Comparison of ENCODE assay signal across 9 cellular contexts in genomic region chr2:72892506-72893173, GRCh38. TPM values are rescaled to one million over a fixed set of nuclear protein-coding genes. Genes with fewer than 3 reads are reported as not detected.
DNase-seq lines count a peak whose midpoint lies in the region; ATAC-seq, FAIRE-seq and TF ChIP-seq lines count a peak whose summit lies in the region.
"Had no signal": no experiment of that assay in that cellular context is flagged by ENCODE, and none has a peak within 500 bp of the region (broad histone marks: within the 10 kb centered on the region; RNA-seq: fewer than 3 reads in every experiment).

No MANE protein-coding gene starts in this region.

- no peaks in the 10 kb centered on the region for H4K20me1 ChIP-seq in GM12878 (ENCODE audit: control insufficient read depth, insufficient read depth)

- H3K4me2 ChIP-seq in GM12878 (ENCODE audit: control insufficient read depth, insufficient read depth): no peak overlapping the region

- intact Hi-C loops in GM12878 (cut with micrococcal nuclease; ENCODE audit: unreplicated experiment): loop anchor here (1.0 to 5.0 kb wide), 6 partner anchors 24 to 285 kb away; partner anchors contain the start of genes EMX1 and SFXN5
- intact Hi-C loops in spleen (cut with DNase I; ENCODE audit: low total_unique reads): loop anchor here (5.0 kb wide), 1 partner anchor 270 kb away; no protein-coding TSS in a partner anchor

- peak; percentile 86 for ATAC-seq in GM12878

- DNase-seq in NCI-H524 (lab: John Stamatoyannopoulos, UW): peak; percentile 15 to 73
- DNase-seq in NCI-H524 treated with DMSO at 0.1 percent for 48 hours (lab: John Stamatoyannopoulos, UW): no peak
- no peak for DNase-seq in HFF-Myc (ENCODE audit: extremely low read depth, low read depth)
- peak; percentile 60 for DNase-seq in MV-4-11 (lab: John Stamatoyannopoulos, UW)
- peak in 3 of 5 experiments; percentile 15 to 69 (median 39) for DNase-seq in T-helper 2 cell
- no peak for DNase-seq in GM12878 (ENCODE audit: low read depth, low spot score)
- DNase-seq in iPS-NIHi11 (ENCODE audit: low spot score): peak; percentile 77
- peak; percentile 88 for DNase-seq in spleen

- H3K9ac ChIP-seq in GM12878 (ENCODE audit: control insufficient read depth, insufficient read depth, low read length): no peak overlapping the region

- FAIRE-seq in GM12878 (lab: Jason Lieb, UNC): no peak
- FAIRE-seq: frontal cortex had no signal

- POLR2A ChIA-PET in GM12878 (lab: Charles Lee): interaction anchor here (0.6 to 4.5 kb wide), 3 partner anchors 24 to 81 kb away, joined by 3 to 42 read pairs (median 3); partner anchors contain the start of gene EMX1

- TF ChIP-seq EP300 in GM12878 (IDR thresholded peaks at IDR 0.05; ENCODE audit: borderline replicate concordance in 1 of 2, control insufficient read depth in 1 of 2, low read depth in 2 of 2, low read length in 2 of 2): no peak

- TF ChIP-seq POLR2A in GM12878 (IDR thresholded peaks at IDR 0.05; ENCODE audit: low read depth, low read length) (no peak), spleen (IDR thresholded peaks at IDR 0.05) (no peak)

- RAD21 ChIA-PET in GM12878 (lab: Charles Lee; ENCODE audit: unreplicated experiment): interaction anchor here (0.7 to 6.7 kb wide), 16 partner anchors 24 to 320 kb away, joined by 3 to 182 read pairs (median 7); partner anchors contain the start of gene EMX1

- in situ Hi-C loops in GM12878 (cut with MboI): loop anchor here (5.0 kb wide), 2 partner anchors 80 to 285 kb away; no protein-coding TSS in a partner anchor

- CTCF ChIA-PET in GM12878 (lab: Yijun Ruan, JAX): interaction anchor here (0.6 to 14.3 kb wide), 35 partner anchors 10 to 474 kb away, joined by 3 to 437 read pairs (median 7); partner anchors contain the start of genes EMX1, SFXN5 and SMYD5

- H2AFZ ChIP-seq in GM12878 (ENCODE audit: control insufficient read depth, low read depth, low read length): no peak overlapping the region

- SMC1A ChIA-PET in GM12878 (lab: Charles Lee; ENCODE audit: uncharacterized antibody, unreplicated experiment): interaction anchor here (0.6 to 9.0 kb wide), 13 partner anchors 10 to 289 kb away, joined by 3 to 134 read pairs (median 13); partner anchors contain the start of gene EMX1

- no TSS peak for BruUV-seq in GM12878 (replicated peaks; lab: Mats Ljungman, UMichigan)

- H3K4me1 ChIP-seq in GM12878 (ENCODE audit: control insufficient read depth, insufficient read depth, low read length) (peaks cover 29% of the 10 kb centered on the region), spleen (peaks cover 5 to 43% (median 14%) of the 10 kb centered on the region in 6 donors)

- H3K9me3 ChIP-seq in GM12878 (replicated peaks; ENCODE audit: control insufficient read depth, insufficient read depth, low read length) (no peaks in the 10 kb centered on the region), spleen (no peaks in the 10 kb centered on the region)

- WGBS in GM12878 (ENCODE audit: insufficient coverage, insufficient replicate concordance, low lambda C conversion rate, missing lambda C conversion rate): 0% methylated on average over 11 of the region's 11 CpGs
- WGBS in spleen, 5 donors: 6 to 13% (median 9%) methylated on average over 4 to 11 of the region's 11 CpGs

- TF ChIP-seq CTCF in HFF-Myc (IDR thresholded peaks at IDR 0.05; ENCODE audit: low read depth, low read length, missing control alignments) (peak; percentile 76), GM12878 (IDR thresholded peaks at IDR 0.05 in 2 of 3, conservative IDR thresholded peaks at IDR 0.05 in 1 of 3; ENCODE audit: control insufficient read depth in 2 of 3, extremely low read depth in 1 of 3, insufficient read depth in 1 of 3, low read depth in 3 of 3, low read length in 3 of 3) (peak; percentile 87 to 93 (median 92); a peak in 5 of 6 replicates), spleen (IDR thresholded peaks at IDR 0.05 in 8 of 11, conservative IDR thresholded peaks at IDR 0.05 in 3 of 11) (peak; percentile 37 to 83 (median 69))

- H3K4me3 ChIP-seq in HFF-Myc (replicated peaks; ENCODE audit: low read depth, low read length) (no peak overlapping the region), GM12878 (no peak overlapping the region), spleen (no peak overlapping the region)

- peak; percentile 86 for TF ChIP-seq RAD21 in GM12878 (IDR thresholded peaks at IDR 0.05; ENCODE audit: insufficient read depth, low read depth, low read length)

- H3K36me3 ChIP-seq in GM12878 (ENCODE audit: control insufficient read depth in 2 of 2, insufficient read depth in 2 of 2, low read length in 1 of 2) (no peaks in the 10 kb centered on the region), spleen (peaks cover 0 to 12% (median 0%) of the 10 kb centered on the region in 6 donors)

- H3K27me3 ChIP-seq in GM12878 (replicated peaks in 1 of 2; ENCODE audit: control insufficient read depth in 2 of 2, insufficient read depth in 2 of 2, low read length in 1 of 2) (no peaks in the 10 kb centered on the region; a peak in 1 of 4 replicates), spleen (replicated peaks in 1 of 7) (peaks cover 0 to 84% (median 20%) of the 10 kb centered on the region in 7 donors)

- no peaks in the 10 kb centered on the region for H3K79me2 ChIP-seq in GM12878 (ENCODE audit: control insufficient read depth, insufficient read depth, low read length)

- no peak overlapping the region for H3K27ac ChIP-seq in GM12878 (ENCODE audit: control insufficient read depth, insufficient read depth)
- no peak overlapping the region for H3K27ac ChIP-seq in spleen

TF ChIP-seq in GM12878, 131 proteins besides CTCF, POLR2A, EP300 and RAD21 (continues in another document):
- TF ChIP-seq YY1 (IDR thresholded peaks at IDR 0.05; ENCODE audit: low read depth, low read length) (0 out of 2 replicates have a peak, but pooled peaks have one; percentile 30), WRNIP1 (IDR thresholded peaks at IDR 0.05; ENCODE audit: borderline replicate concordance, low read depth, low read length) (no peak)
- TF ChIP-seq, protein P1, sequence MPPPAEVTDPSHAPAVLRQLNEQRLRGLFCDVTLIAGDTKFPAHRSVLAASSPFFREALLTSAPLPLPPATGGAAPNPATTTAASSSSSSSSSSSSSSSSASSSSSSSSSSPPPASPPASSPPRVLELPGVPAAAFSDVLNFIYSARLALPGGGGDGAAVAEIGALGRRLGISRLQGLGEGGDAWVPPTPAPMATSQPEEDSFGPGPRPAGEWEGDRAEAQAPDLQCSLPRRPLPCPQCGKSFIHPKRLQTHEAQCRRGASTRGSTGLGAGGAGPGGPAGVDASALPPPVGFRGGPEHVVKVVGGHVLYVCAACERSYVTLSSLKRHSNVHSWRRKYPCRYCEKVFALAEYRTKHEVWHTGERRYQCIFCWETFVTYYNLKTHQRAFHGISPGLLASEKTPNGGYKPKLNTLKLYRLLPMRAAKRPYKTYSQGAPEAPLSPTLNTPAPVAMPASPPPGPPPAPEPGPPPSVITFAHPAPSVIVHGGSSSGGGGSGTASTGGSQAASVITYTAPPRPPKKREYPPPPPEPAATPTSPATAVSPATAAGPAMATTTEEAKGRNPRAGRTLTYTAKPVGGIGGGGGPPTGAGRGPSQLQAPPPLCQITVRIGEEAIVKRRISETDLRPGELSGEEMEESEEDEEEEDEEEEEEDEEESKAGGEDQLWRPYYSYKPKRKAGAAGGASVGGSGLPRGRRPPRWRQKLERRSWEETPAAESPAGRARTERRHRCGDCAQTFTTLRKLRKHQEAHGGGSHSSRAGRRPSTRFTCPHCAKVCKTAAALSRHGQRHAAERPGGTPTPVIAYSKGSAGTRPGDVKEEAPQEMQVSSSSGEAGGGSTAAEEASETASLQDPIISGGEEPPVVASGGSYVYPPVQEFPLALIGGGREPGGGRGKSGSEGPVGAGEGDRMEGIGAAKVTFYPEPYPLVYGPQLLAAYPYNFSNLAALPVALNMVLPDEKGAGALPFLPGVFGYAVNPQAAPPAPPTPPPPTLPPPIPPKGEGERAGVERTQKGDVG (CRISPR knock-in tag; IDR thresholded peaks at IDR 0.05): no peak

RNA-seq across cellular contexts. Expression of gene SPR, which starts 5.4 kb away (rescaled TPM):
- total RNA-seq in GM12878 (2013; cell fraction: nucleolus; rRNA removed): 0.78 and 1.1 TPM in 2 replicates
- total RNA-seq in GM12878 (2014; rRNA removed): 3.6 and 4.1 TPM in 2 replicates
- 1.8 and 2.0 TPM in 2 replicates for total RNA-seq in GM12878 (2014; rRNA removed; fragmentation: Illumina TruSeq; extraction: Trizol)
- 2.9 TPM in 2 replicates for total RNA-seq in GM12878 (2021)
- 0.49 TPM for polyA plus RNA-seq in GM12878 (2011; ENCODE audit: low read depth)
- polyA plus RNA-seq in GM12878 (2011; rRNA removed): 6.3 and 7.8 TPM in 2 replicates
- 8.7 and 9.6 TPM in 2 replicates for polyA plus RNA-seq in GM12878 (2011; cell fraction: cytosol; rRNA removed)
- 5.0 and 5.3 TPM in 2 replicates for polyA plus RNA-seq in GM12878 (2011; cell fraction: nucleus; rRNA removed)
- 1.1 and 1.8 TPM in 2 replicates for polyA plus RNA-seq in GM12878 (2012)
- 1.1 and 1.8 TPM in 2 replicates for polyA plus RNA-seq in GM12878 (2014; fragmentation: Illumina TruSeq; extraction: Trizol)
- 1 to 10 TPM in 1 of 2 experiments, under 1 TPM in 1; 0.68 to 1.3 TPM for polyA plus RNA-seq in GM12878 (2014; fragmentation: Nextera tagmentation; extraction: Ambion mirVana)
- polyA plus RNA-seq in GM12878 (2014; rRNA removed): 2.1 and 2.4 TPM in 2 replicates
- polyA plus RNA-seq in GM12878 (2016; fragmentation: Nextera tagmentation; extraction: Ambion mirVana): 1 to 10 TPM; 4.3 to 6.4 TPM
- polyA minus RNA-seq in GM12878 (2011; rRNA and poly(A)+ RNA removed): 3.9 and 5.2 TPM in 2 replicates
- polyA minus RNA-seq in GM12878 (2011; cell fraction: cytosol; rRNA and poly(A)+ RNA removed): 1.6 and 4.1 TPM in 2 replicates
- polyA minus RNA-seq in GM12878 (2011; cell fraction: nucleus; rRNA and poly(A)+ RNA removed): 1.1 and 2.1 TPM in 2 replicates
- 10 to 100 TPM in 3 of 7 donors, 1 to 10 TPM in 4; 8.4 to 22.6 (median 9.6) TPM for total RNA-seq in spleen
- 10 to 100 TPM in 2 of 3 donors, 1 to 10 TPM in 1; 3.9 to 12.1 (median 10.0) TPM for polyA plus RNA-seq in spleen

RNA-seq across cellular contexts. Expression of gene EMX1, which starts 24.7 kb away (rescaled TPM):
- total RNA-seq in GM12878 (2013; cell fraction: nucleolus; rRNA removed): 6.4 and 11.8 TPM in 2 replicates
- total RNA-seq in GM12878 (2014; rRNA removed) (1.9 and 2.3 TPM in 2 replicates), GM12878 (2014; rRNA removed; fragmentation: Illumina TruSeq; extraction: Trizol) (0.28 and 0.49 TPM in 2 replicates), GM12878 (2021) (1.1 and 1.2 TPM in 2 replicates), spleen (not detected)
- 0.42 TPM for polyA plus RNA-seq in GM12878 (2011; ENCODE audit: low read depth)
- polyA plus RNA-seq in GM12878 (2011; rRNA removed) (3.2 and 5.1 TPM in 2 replicates), GM12878 (2014; fragmentation: Illumina TruSeq; extraction: Trizol) (0.16 TPM in 1 of 2 replicates, not detected in the other), GM12878 (2014; fragmentation: Nextera tagmentation; extraction: Ambion mirVana) (under 1 TPM in 1 of 2 experiments, not detected in 1; 0.07 TPM), GM12878 (2014; rRNA removed) (1.1 and 1.3 TPM in 2 replicates), GM12878 (2016; fragmentation: Nextera tagmentation; extraction: Ambion mirVana) (1 to 10 TPM; 1.1 to 1.5 TPM), spleen (not detected)
- polyA plus RNA-seq in GM12878 (2011; cell fraction: cytosol; rRNA removed): 4.7 and 9.5 TPM in 2 replicates
- 42.0 and 42.5 TPM in 2 replicates for polyA plus RNA-seq in GM12878 (2011; cell fraction: nucleus; rRNA removed)
- 0.97 and 2.0 TPM in 2 replicates for polyA plus RNA-seq in GM12878 (2012)
- polyA minus RNA-seq in GM12878 (2011; rRNA and poly(A)+ RNA removed): 3.4 and 4.5 TPM in 2 replicates
- polyA minus RNA-seq in GM12878 (2011; cell fraction: cytosol; rRNA and poly(A)+ RNA removed): 2.4 and 3.0 TPM in 2 replicates
- polyA minus RNA-seq in GM12878 (2011; cell fraction: nucleus; rRNA and poly(A)+ RNA removed): 11.5 and 18.7 TPM in 2 replicates

Comparison
In these comparisons a context has a peak if more than half of its experiments do, and no peak if none do; other contexts are left out.
1. DNase-seq: peak in NCI-H524 (2 of 2), MV-4-11 (single experiment), T-helper 2 cell (3 of 5), iPS-NIHi11 (single experiment) and spleen (single experiment); none in NCI-H524 treated with DMSO at 0.1 percent for 48 hours (single experiment), HFF-Myc (single experiment) and GM12878 (single experiment).
2. Peak in every context shown above with its lines, with median percentiles within 50 percentile points of each other: CTCF ChIP-seq.